ENCODE assay signal across 9 cellular contexts in genomic region chr16:53952215-53953208, GRCh38.
DNase-seq lines count a peak whose midpoint lies in the region; ATAC-seq and TF ChIP-seq lines count a peak whose summit lies in the region.
"Had no signal": no experiment of that assay in that cellular context is flagged by ENCODE, and none has a peak within 500 bp of the region (broad histone marks: within the 10 kb centered on the region; RNA-seq: fewer than 3 reads in every experiment).

No MANE protein-coding gene starts in this region.

- intact Hi-C loops in psoas muscle (cut with DNase I) = loop anchor here in 1 of 2 donors (10.0 kb wide), 1 partner anchor 1422 kb away; no protein-coding TSS in a partner anchor
- intact Hi-C loops in ovary (cut with DNase I) = no loop called here

- DNase-seq in SW480 (ENCODE audit: low spot score) (peak; percentile 2), lung microvascular endothelial cell (ENCODE audit: low read depth in 2 of 2) (peak; percentile 48 to 52), NCI-H526 treated with DMSO at 0.1 percent for 48 hours (lab: John Stamatoyannopoulos, UW) (no peak), mesenteric fat pad (ENCODE audit: low spot score) (no peak), psoas muscle (no peak), ovary (no peak)

- peaks cover 11% of the 10 kb centered on the region for H3K4me1 ChIP-seq in psoas muscle
- peaks cover 2% of the 10 kb centered on the region for H3K4me1 ChIP-seq in ovary (ENCODE audit: insufficient read depth)

- H3K36me3 ChIP-seq in psoas muscle (ENCODE audit: insufficient read depth in 1 of 2, low read depth in 1 of 2) = no peaks in the 10 kb centered on the region
- H3K36me3 ChIP-seq in ovary = no peaks in the 10 kb centered on the region

- WGBS in psoas muscle, 3 donors = 78 to 79% (median 79%) methylated on average over 7 of the region's 7 CpGs
- WGBS in ovary, 3 donors = 67 to 69% (median 68%) methylated on average over 7 of the region's 7 CpGs

- H3K27ac ChIP-seq in psoas muscle = no peak overlapping the region
- no peak overlapping the region for H3K27ac ChIP-seq in ovary

- H3K27me3 ChIP-seq in psoas muscle (ENCODE audit: insufficient read depth in 3 of 3, low read length in 2 of 3) = no peaks in the 10 kb centered on the region
- H3K27me3 ChIP-seq in ovary = no peaks in the 10 kb centered on the region

- TF ChIP-seq POLR2A in ovary (IDR thresholded peaks at IDR 0.05) = no peak

- ATAC-seq in GM18517 (IDR thresholded peaks at IDR 0.05; ENCODE audit: unreplicated experiment) (peak; percentile 48), HG02798 (IDR thresholded peaks at IDR 0.05; ENCODE audit: poor library complexity, unreplicated experiment) (peak; percentile 74), psoas muscle (no peak)
- ATAC-seq: Panc1 had no signal

- no peaks in the 10 kb centered on the region for H3K9me3 ChIP-seq in psoas muscle
- no peaks in the 10 kb centered on the region for H3K9me3 ChIP-seq in ovary

- TF ChIP-seq CTCF in psoas muscle (IDR thresholded peaks at IDR 0.05) (no peak), ovary (IDR thresholded peaks at IDR 0.05) (no peak)

- H3K4me3 ChIP-seq in psoas muscle (no peak overlapping the region), ovary (no peak overlapping the region)

- no peak for TF ChIP-seq EP300 in ovary (IDR thresholded peaks at IDR 0.05)

Comparison
In these comparisons a context has a peak if more than half of its experiments do, and no peak if none do; other contexts are left out.
1. ATAC-seq: peak in GM18517 (single experiment) and HG02798 (single experiment); none in psoas muscle (0 of 4).
2. DNase-seq: peak in SW480 (single experiment) and lung microvascular endothelial cell (2 of 2); none in NCI-H526 treated with DMSO at 0.1 percent for 48 hours (single experiment), mesenteric fat pad (single experiment), psoas muscle (0 of 2) and ovary (0 of 5).